ENCODE assay signal across 8 cellular contexts in the genomic region with DNA sequence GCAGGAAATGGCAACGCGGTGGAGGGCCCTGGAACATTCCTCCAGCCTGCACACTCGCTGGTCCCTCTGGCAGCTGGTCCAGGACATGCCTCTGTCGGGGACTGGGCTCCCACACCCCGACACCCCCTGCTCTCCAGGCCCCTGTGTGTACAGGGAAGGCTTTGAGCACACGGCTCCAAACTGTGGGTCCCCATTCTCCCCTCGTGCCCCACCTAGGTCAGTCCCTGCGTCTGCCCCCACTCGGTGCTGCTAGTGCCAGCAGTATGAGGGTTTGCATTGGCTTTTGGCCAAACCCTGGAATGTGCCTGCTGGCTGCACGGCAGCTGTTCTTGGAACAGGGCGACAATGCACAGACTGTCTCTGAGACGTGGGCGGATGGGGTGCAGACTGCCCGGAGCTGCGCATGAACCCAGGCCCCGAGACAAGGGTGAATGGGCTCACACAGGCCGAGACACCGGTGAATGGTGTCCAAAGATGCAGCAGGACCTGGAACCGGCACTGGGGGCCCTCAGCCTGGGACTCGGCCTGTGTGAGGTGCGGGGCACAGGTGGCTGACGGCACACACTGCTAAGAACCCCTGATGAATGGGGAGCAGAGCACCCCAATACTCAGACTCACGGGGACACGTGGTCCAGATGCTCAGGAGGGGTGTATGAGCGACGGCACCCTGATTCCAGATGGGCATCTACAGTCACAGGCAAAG. TPM values are rescaled to one million over a fixed set of nuclear protein-coding genes. Genes with fewer than 3 reads are reported as not detected.
DNase-seq lines count a peak whose midpoint lies in the region; ATAC-seq and TF ChIP-seq lines count a peak whose summit lies in the region.

No MANE protein-coding gene starts in this region.

- H3K9me3 ChIP-seq in osteoblast (ENCODE audit: low read depth, low read length), result no peaks in the 10 kb centered on the region

- H3K4me3 Mint-ChIP-seq in stimulated activated memory B cell treated with anti-CD40 and anti-IgM and Interleukin-4, amounts not matched to agents 10 μg/mL and 1 μg/mL and 100 μg/mL, for 72 hours, result no peak overlapping the region
- H3K4me3 Mint-ChIP-seq in activated CD4-positive, alpha-beta T cell treated with anti-CD3 and anti-CD28 coated beads for 36 hours, result no peak overlapping the region

- no peaks in the 10 kb centered on the region for H3K79me2 ChIP-seq in osteoblast (ENCODE audit: insufficient read depth, low read length)

- H3K4me1 Mint-ChIP-seq in stimulated activated memory B cell treated with anti-CD40 and anti-IgM and Interleukin-4, amounts not matched to agents 10 μg/mL and 1 μg/mL and 100 μg/mL, for 72 hours, result peaks cover 10% of the 10 kb centered on the region
- H3K4me1 Mint-ChIP-seq in activated CD4-positive, alpha-beta T cell treated with anti-CD3 and anti-CD28 coated beads for 36 hours, result no peaks in the 10 kb centered on the region

- H3K4me1 ChIP-seq in osteoblast (ENCODE audit: insufficient read depth, low read length), result peaks cover 55% of the 10 kb centered on the region

- no peak for TF ChIP-seq CTCF in osteoblast (IDR thresholded peaks at IDR 0.05; ENCODE audit: extremely low read depth, low read depth, low read length)

- H3K27ac Mint-ChIP-seq in stimulated activated memory B cell treated with anti-CD40 and anti-IgM and Interleukin-4, amounts not matched to agents 10 μg/mL and 1 μg/mL and 100 μg/mL, for 72 hours, result no peak overlapping the region
- no peak overlapping the region for H3K27ac Mint-ChIP-seq in activated CD4-positive, alpha-beta T cell treated with anti-CD3 and anti-CD28 coated beads for 36 hours

- no peaks in the 10 kb centered on the region for H3K27me3 ChIP-seq in osteoblast (ENCODE audit: insufficient read depth, low read length)

- no peaks in the 10 kb centered on the region for H3K36me3 ChIP-seq in osteoblast (ENCODE audit: insufficient read depth, low read length)

- intact Hi-C loops in activated CD4-positive, alpha-beta T cell treated with anti-CD3 and anti-CD28 coated beads for 36 hours (cut with DNase I, micrococcal nuclease), result no loop called here

- peak; percentile 45 for DNase-seq in DMS 273 treated with DMSO at 0.1 percent for 48 hours (lab: John Stamatoyannopoulos, UW)
- DNase-seq in NCI-H446 treated with DMSO at 0.1 percent for 48 hours (lab: John Stamatoyannopoulos, UW), result peak; percentile 2
- DNase-seq in epidermal melanocyte (ENCODE audit: insufficient read length, low spot score), result peak; percentile 98
- peak; percentile 98 for DNase-seq in osteoblast (ENCODE audit: insufficient read length, low spot score, missing footprints)
- DNase-seq in activated CD4-positive, alpha-beta T cell treated with anti-CD3 and anti-CD28 coated beads for 36 hours, result no peak
- no peak for DNase-seq in activated naive CD4-positive, alpha-beta T cell treated with Interleukin-2 at 50 U/mL for 16 hours

- H4K20me1 ChIP-seq in osteoblast (ENCODE audit: insufficient read depth, low read length), result no peaks in the 10 kb centered on the region

- peak overlapping the region; percentile 46 for H3K4me3 ChIP-seq in osteoblast (ENCODE audit: insufficient read depth, low read length)

- POLR2A ChIA-PET in activated CD4-positive, alpha-beta T cell treated with anti-CD3 and anti-CD28 coated beads for 36 hours (lab: Charles Lee), result no interaction called here

- peak overlapping the region; percentile 94 for H3K27ac ChIP-seq in osteoblast (ENCODE audit: low read depth, low read length)

- peak overlapping the region; percentile 75 for H3K4me2 ChIP-seq in osteoblast (ENCODE audit: insufficient read depth, low read length)

- no peaks in the 10 kb centered on the region for H3K36me3 Mint-ChIP-seq in stimulated activated memory B cell treated with anti-CD40 and anti-IgM and Interleukin-4, amounts not matched to agents 10 μg/mL and 1 μg/mL and 100 μg/mL, for 72 hours
- no peaks in the 10 kb centered on the region for H3K36me3 Mint-ChIP-seq in activated CD4-positive, alpha-beta T cell treated with anti-CD3 and anti-CD28 coated beads for 36 hours (ENCODE audit: low read depth)

- peaks cover 77% of the 10 kb centered on the region for H3K27me3 Mint-ChIP-seq in stimulated activated memory B cell treated with anti-CD40 and anti-IgM and Interleukin-4, amounts not matched to agents 10 μg/mL and 1 μg/mL and 100 μg/mL, for 72 hours
- H3K27me3 Mint-ChIP-seq in activated CD4-positive, alpha-beta T cell treated with anti-CD3 and anti-CD28 coated beads for 36 hours, result no peaks in the 10 kb centered on the region

- CTCF ChIA-PET in activated CD4-positive, alpha-beta T cell treated with anti-CD3 and anti-CD28 coated beads for 36 hours (lab: Charles Lee), result interaction anchor here (1.1 to 2.7 kb wide), 2 partner anchors 134 to 174 kb away, joined by 3 to 15 read pairs; no protein-coding TSS in a partner anchor

- ATAC-seq in GM21717 (IDR thresholded peaks at IDR 0.05; ENCODE audit: unreplicated experiment), result no peak
- ATAC-seq in stimulated activated memory B cell treated with anti-CD40 and anti-IgM and Interleukin-4, amounts not matched to agents 10 μg/mL and 1 μg/mL and 100 μg/mL, for 72 hours, result no peak
- ATAC-seq in activated CD4-positive, alpha-beta T cell treated with anti-CD3 and anti-CD28 coated beads for 36 hours, result no peak

- no peaks in the 10 kb centered on the region for H3K9me3 Mint-ChIP-seq in stimulated activated memory B cell treated with anti-CD40 and anti-IgM and Interleukin-4, amounts not matched to agents 10 μg/mL and 1 μg/mL and 100 μg/mL, for 72 hours
- no peaks in the 10 kb centered on the region for H3K9me3 Mint-ChIP-seq in activated CD4-positive, alpha-beta T cell treated with anti-CD3 and anti-CD28 coated beads for 36 hours (ENCODE audit: low read depth)

- H2AFZ ChIP-seq in osteoblast (ENCODE audit: low read length), result peak overlapping the region; percentile 73

RNA-seq across cellular contexts. Expression of a gene that starts 7.5 kb away (rescaled TPM):
- total RNA-seq in osteoblast, result 0.36 and 0.59 TPM in 2 replicates
- not detected for total RNA-seq in activated CD4-positive, alpha-beta T cell treated with anti-CD3 and anti-CD28 coated beads for 36 hours

RNA-seq across cellular contexts. Expression of a gene that starts 11.5 kb away (rescaled TPM):
- total RNA-seq in osteoblast, result not detected in 2 replicates
- total RNA-seq in activated CD4-positive, alpha-beta T cell treated with anti-CD3 and anti-CD28 coated beads for 36 hours, result not detected

RNA-seq across cellular contexts. Expression of a gene that starts 25.6 kb away (rescaled TPM):
- 41.0 and 54.6 TPM in 2 replicates for total RNA-seq in osteoblast
- total RNA-seq in activated CD4-positive, alpha-beta T cell treated with anti-CD3 and anti-CD28 coated beads for 36 hours, result 100 to 1,000 TPM; 193 to 227 TPM

Comparison
In these comparisons a context has a peak if more than half of its experiments do, and no peak if none do; other contexts are left out.
1. DNase-seq: peak in DMS 273 treated with DMSO at 0.1 percent for 48 hours (single experiment), NCI-H446 treated with DMSO at 0.1 percent for 48 hours (single experiment), epidermal melanocyte (single experiment) and osteoblast (single experiment); none in activated CD4-positive, alpha-beta T cell treated with anti-CD3 and anti-CD28 coated beads for 36 hours (single experiment) and activated naive CD4-positive, alpha-beta T cell treated with Interleukin-2 at 50 U/mL for 16 hours (single experiment).